12 cellular contexts compared by ENCODE assay signal in the genomic region with DNA sequence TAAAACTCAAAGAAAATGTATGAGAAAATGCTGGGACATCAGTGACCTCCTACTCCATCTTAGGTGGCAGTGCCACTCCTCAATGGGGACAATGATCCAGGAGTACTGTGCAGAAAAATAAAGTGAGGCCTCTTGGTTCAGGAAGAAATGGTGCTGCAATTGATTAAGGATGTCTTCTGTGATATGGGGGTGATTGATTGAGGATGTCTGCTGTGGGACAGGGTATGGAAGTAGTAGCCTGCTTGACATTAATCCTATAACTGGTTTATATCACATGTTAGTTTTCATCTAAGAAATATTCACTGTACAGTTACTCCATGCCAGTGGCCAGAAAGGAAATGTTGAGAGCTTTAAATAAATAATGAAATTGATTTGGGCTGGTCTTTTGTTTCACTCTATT. TPM values are rescaled to one million over a fixed set of nuclear protein-coding genes. Genes with fewer than 3 reads are reported as not detected.
"Had no signal": no experiment of that assay in that cellular context is flagged by ENCODE, and none has a peak within 500 bp of the region (broad histone marks: within the 10 kb centered on the region; RNA-seq: fewer than 3 reads in every experiment).

No MANE protein-coding gene starts in this region.

- H3K27ac ChIP-seq: GM23248, KMS-11 had no signal

- H3K4me2 ChIP-seq: KMS-11 had no signal

- FAIRE-seq: H54, HTR-8/SVneo had no signal

- H3K9ac ChIP-seq: GM23248, KMS-11 had no signal

- DNase-seq: GM23248, GOT3, H9, HCEC 1CT, IMR-90, Karpas-422, KBM-7 had no signal

- H2AFZ ChIP-seq: GM23248 had no signal

- H3K4me3 ChIP-seq: GM23248 had no signal

RNA-seq across cellular contexts. Expression of a gene that starts 20.5 kb away (rescaled TPM):
- total RNA-seq: GM23248, H9, HT-29, IMR-90, LHCN-M2 had no signal
- polyA plus RNA-seq: GM23248, IMR-90 had no signal
